ENCODE assay signal across 12 cellular contexts in genomic region chr1:156151093-156151688, GRCh38. TPM values are rescaled to one million over a fixed set of nuclear protein-coding genes. Genes with fewer than 3 reads are reported as not detected.
A peak's percentile ranks its signal among the peaks of the same experiment; 100 is the strongest.
DNase-seq lines count a peak whose midpoint lies in the region; ATAC-seq and TF ChIP-seq lines count a peak whose summit lies in the region.
"Had no signal": no experiment of that assay in that cellular context is flagged by ENCODE, and none has a peak within 500 bp of the region (broad histone marks: within the 10 kb centered on the region; RNA-seq: fewer than 3 reads in every experiment).

No MANE protein-coding gene starts in this region.

- H3K9me3 ChIP-seq in iPS-15b (ENCODE audit: control insufficient read depth, insufficient read depth, low read length) (no peaks in the 10 kb centered on the region), Peyer's patch (no peaks in the 10 kb centered on the region)

- H3K4me3 ChIP-seq in iPS-15b (ENCODE audit: low read depth, low read length) = peak overlapping the region; percentile 58
- H3K4me3 ChIP-seq in Peyer's patch = no peak overlapping the region

- H3K27me3 ChIP-seq in iPS-15b (ENCODE audit: control insufficient read depth, insufficient read depth, low read length) (no peaks in the 10 kb centered on the region), Peyer's patch (no peaks in the 10 kb centered on the region)

- H3K36me3 Mint-ChIP-seq in stimulated activated naive CD8-positive, alpha-beta T cell treated with anti-CD3 and anti-CD28 coated beads, Interleukin-15, Interleukin-2, amounts not matched to agents 100 ng/mL and 50 ng/mL, for 24 hours (ENCODE audit: low read depth) = peaks cover 14% of the 10 kb centered on the region

- H3K27ac ChIP-seq in Peyer's patch = no peak overlapping the region

- H3K27me3 Mint-ChIP-seq in stimulated activated naive CD8-positive, alpha-beta T cell treated with anti-CD3 and anti-CD28 coated beads, Interleukin-15, Interleukin-2, amounts not matched to agents 100 ng/mL and 50 ng/mL, for 24 hours = no peaks in the 10 kb centered on the region

- H3K36me3 ChIP-seq in iPS-15b (ENCODE audit: control insufficient read depth, insufficient read depth, low read length) (peaks cover 2% of the 10 kb centered on the region), Peyer's patch (no peaks in the 10 kb centered on the region)

- ATAC-seq in stimulated activated naive CD8-positive, alpha-beta T cell treated with anti-CD3 and anti-CD28 coated beads, Interleukin-15, Interleukin-2, amounts not matched to agents 100 U/mL and 50 U/mL, for 24 hours = no peak

- peaks cover 26% of the 10 kb centered on the region for H3K4me1 ChIP-seq in iPS-15b (ENCODE audit: control insufficient read depth, insufficient read depth, low read length)
- peaks cover 0 to 34% (median 9%) of the 10 kb centered on the region in 4 donors for H3K4me1 ChIP-seq in Peyer's patch

- no peak for TF ChIP-seq CTCF in Peyer's patch (IDR thresholded peaks at IDR 0.05)

- H3K27ac Mint-ChIP-seq in stimulated activated naive CD8-positive, alpha-beta T cell treated with anti-CD3 and anti-CD28 coated beads, Interleukin-15, Interleukin-2, amounts not matched to agents 100 ng/mL and 50 ng/mL, for 24 hours = peak overlapping the region; percentile 71
- H3K27ac Mint-ChIP-seq: activated T-helper 1 cell treated with anti-CD3 and anti-CD28 coated beads, Interleukin-12 subunit alpha, Interleukin-12 subunit beta, Interleukin-2, Interleukin-4 antibody, amounts not matched to agents 30 ng/mL and 10 ng/mL and 1 ng/mL, durations not matched to agents 14 hours and 24 hours and 36 hours; nephron progenitor cell had no signal

- no peaks in the 10 kb centered on the region for H3K9me3 Mint-ChIP-seq in stimulated activated naive CD8-positive, alpha-beta T cell treated with anti-CD3 and anti-CD28 coated beads, Interleukin-15, Interleukin-2, amounts not matched to agents 100 ng/mL and 50 ng/mL, for 24 hours
- H3K9me3 Mint-ChIP-seq: activated T-helper 1 cell treated with anti-CD3 and anti-CD28 coated beads, Interleukin-12 subunit alpha, Interleukin-12 subunit beta, Interleukin-2, Interleukin-4 antibody, amounts not matched to agents 30 ng/mL and 10 ng/mL and 1 ng/mL, durations not matched to agents 14 hours and 24 hours and 36 hours; nephron progenitor cell had no signal

- no peak overlapping the region for H3K9ac ChIP-seq in iPS-15b (ENCODE audit: low read depth, low read length)

- DNase-seq in stimulated activated naive CD8-positive, alpha-beta T cell treated with anti-CD3 and anti-CD28 coated beads, Interleukin-15, Interleukin-2, amounts not matched to agents 100 U/mL and 50 U/mL, for 24 hours = no peak
- DNase-seq in RPMI8226 = peak; percentile 90
- no peak for DNase-seq in OCI-M1 (lab: John Stamatoyannopoulos, UW)
- DNase-seq in middle frontal gyrus (ENCODE audit: extremely low spot score, low spot score) = no peak
- no peak for DNase-seq in Peyer's patch
- DNase-seq in activated T-cell treated with anti-CD3 and anti-CD28 coated beads, Interleukin-2, amount 50 U/mL, for 1 hour = no peak
- DNase-seq: nephron progenitor cell; stimulated activated CD4-positive, alpha-beta T cell treated with anti-CD3 and anti-CD28 coated beads, Interleukin-2, amount 100 ng/mL, for 48 hours; T-helper 1 cell had no signal

- TF ChIP-seq POLR2A in Peyer's patch (IDR thresholded peaks at IDR 0.05) = no peak

- no peak overlapping the region for H3K4me3 Mint-ChIP-seq in stimulated activated naive CD8-positive, alpha-beta T cell treated with anti-CD3 and anti-CD28 coated beads, Interleukin-15, Interleukin-2, amounts not matched to agents 100 ng/mL and 50 ng/mL, for 24 hours
- H3K4me3 Mint-ChIP-seq: activated T-helper 1 cell treated with anti-CD3 and anti-CD28 coated beads, Interleukin-12 subunit alpha, Interleukin-12 subunit beta, Interleukin-2, Interleukin-4 antibody, amounts not matched to agents 30 ng/mL and 10 ng/mL and 1 ng/mL, durations not matched to agents 14 hours and 24 hours and 36 hours had no signal

- H3K4me1 Mint-ChIP-seq in stimulated activated naive CD8-positive, alpha-beta T cell treated with anti-CD3 and anti-CD28 coated beads, Interleukin-15, Interleukin-2, amounts not matched to agents 100 ng/mL and 50 ng/mL, for 24 hours (ENCODE audit: low read depth) = peaks cover 94% of the 10 kb centered on the region

RNA-seq across cellular contexts. Expression of gene SEMA4A, which starts 2.2 kb away (rescaled TPM):
- total RNA-seq in Peyer's patch = 10 to 100 TPM in 1 of 4 donors, 1 to 10 TPM in 3; 1.5 to 19.0 (median 3.2) TPM

RNA-seq across cellular contexts. Expression of gene LMNA, which starts 36.7 kb away (rescaled TPM):
- 100 to 1,000 TPM; 201 to 295 (median 211) TPM for total RNA-seq in Peyer's patch

RNA-seq across cellular contexts. Expression of gene SLC25A44, which starts 42.7 kb away (rescaled TPM):
- total RNA-seq in Peyer's patch = 10 to 100 TPM; 15.7 to 40.6 (median 33.7) TPM
